Comparison of ENCODE assay signal across 1 cellular context in the genomic region with DNA sequence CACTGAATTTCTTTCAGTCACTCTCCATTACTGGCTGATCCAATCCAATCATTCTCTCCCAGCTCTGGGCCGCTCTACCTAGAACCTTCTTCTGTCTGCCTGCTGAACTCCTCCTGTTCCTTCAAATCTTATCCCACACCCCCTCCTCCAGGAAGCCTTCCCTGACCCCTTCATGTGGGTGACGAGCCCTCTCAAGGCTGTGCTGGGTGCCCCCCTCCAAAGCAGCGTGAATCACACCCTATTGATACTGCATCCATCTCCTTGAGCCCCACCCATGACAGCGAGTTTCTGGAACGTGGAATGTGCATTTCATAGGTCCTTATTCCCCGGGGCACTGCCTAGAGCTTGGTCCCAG.
TF ChIP-seq lines count a peak whose summit lies in the region.

No MANE protein-coding gene starts in this region.

TF ChIP-seq in HEK293, 187 proteins besides CTCF, POLR2A, EP300 and RAD21 (continued from another document):
- TF ChIP-seq ELK4 (IDR thresholded peaks at IDR 0.05; ENCODE audit: borderline replicate concordance, low read depth, low read length) (no peak), SCRT1 (tag by site-specific recombination; IDR thresholded peaks at IDR 0.05; ENCODE audit: borderline replicate concordance) (no peak), IKZF3 (tag by site-specific recombination; IDR thresholded peaks at IDR 0.05) (no peak), ZNF341 (tag by site-specific recombination; IDR thresholded peaks at IDR 0.05; ENCODE audit: low read depth) (peak; percentile 54)
